In genomic region chrX:68018248-68019203, GRCh38 we compare ENCODE assay signal across 8 cellular contexts.
DNase-seq lines count a peak whose midpoint lies in the region; ATAC-seq and TF ChIP-seq lines count a peak whose summit lies in the region.

No MANE protein-coding gene starts in this region.

- H3K36me3 ChIP-seq in Panc1 (ENCODE audit: control insufficient read depth, insufficient read depth, low read length) (no peaks in the 10 kb centered on the region), esophagus muscularis mucosa (no peaks in the 10 kb centered on the region), spleen (no peaks in the 10 kb centered on the region)

- H3K9me3 ChIP-seq in Panc1 (ENCODE audit: control insufficient read depth, insufficient read depth, low read depth, low read length): no peaks in the 10 kb centered on the region
- no peaks in the 10 kb centered on the region for H3K9me3 ChIP-seq in esophagus muscularis mucosa
- peaks cover 0 to 3% (median 0%) of the 10 kb centered on the region in 8 donors for H3K9me3 ChIP-seq in spleen

- intact Hi-C loops in Panc1 (cut with micrococcal nuclease; ENCODE audit: unreplicated experiment): no loop called here
- intact Hi-C loops in esophagus muscularis mucosa (cut with DNase I): no loop called here
- intact Hi-C loops in spleen (cut with DNase I; ENCODE audit: low total_unique reads): no loop called here

- in situ Hi-C loops in Panc1 (cut with HindIII; ENCODE audit: low pct_unique_long_range_greater_than_20kb, low sequenced_read_pairs): no loop called here

- CTCF ChIA-PET in Panc1 (lab: Charles Lee): interaction anchor here (0.6 kb wide), 1 partner anchor 1065 kb away, joined by 4 read pairs; no protein-coding TSS in a partner anchor

- H3K4me1 ChIP-seq in Panc1 (ENCODE audit: control insufficient read depth, insufficient read depth, low read length) (no peaks in the 10 kb centered on the region), esophagus muscularis mucosa (no peaks in the 10 kb centered on the region), spleen (no peaks in the 10 kb centered on the region)

- 45% methylated on average over 5 of the region's 9 CpGs for WGBS in esophagus muscularis mucosa
- WGBS in spleen, 5 donors: 56 to 79% (median 69%) methylated on average over 7 to 9 of the region's 9 CpGs

- peak; percentile 54 for TF ChIP-seq CTCF in Panc1 (IDR thresholded peaks at IDR 0.05)
- TF ChIP-seq CTCF in esophagus muscularis mucosa (IDR thresholded peaks at IDR 0.05): no peak
- TF ChIP-seq CTCF in spleen (IDR thresholded peaks at IDR 0.05 in 8 of 11, conservative IDR thresholded peaks at IDR 0.05 in 3 of 11): peak in 1 of 11 experiments; percentile 12

- H3K27me3 ChIP-seq in Panc1 (ENCODE audit: control insufficient read depth, insufficient read depth, low read length) (no peaks in the 10 kb centered on the region), esophagus muscularis mucosa (no peaks in the 10 kb centered on the region), spleen (replicated peaks in 1 of 7) (no peaks in the 10 kb centered on the region)

- POLR2A ChIA-PET in Panc1 (lab: Charles Lee): no interaction called here

- peak; percentile 52 for ATAC-seq in GM21786 (IDR thresholded peaks at IDR 0.05; ENCODE audit: unreplicated experiment)
- 0 out of 2 replicates have a peak, but pooled peaks have one; percentile 45 for ATAC-seq in Panc1
- ATAC-seq in HG03469 (IDR thresholded peaks at IDR 0.05; ENCODE audit: unreplicated experiment): no peak

- H3K4me3 ChIP-seq in Panc1 (ENCODE audit: low read depth in 2 of 2, low read length in 2 of 2): no peak overlapping the region
- no peak overlapping the region for H3K4me3 ChIP-seq in esophagus muscularis mucosa
- H3K4me3 ChIP-seq in spleen: no peak overlapping the region

- DNase-seq in AG08395 (ENCODE audit: low spot score): peak; percentile 25
- DNase-seq in Panc1 (ENCODE audit: low read depth, low spot score): no peak
- peak; percentile 1 for DNase-seq in fibroblast of the conjunctiva (ENCODE audit: low read depth)
- DNase-seq in esophagus muscularis mucosa (ENCODE audit: extremely low spot score): no peak
- DNase-seq in spleen: no peak
- no peak for DNase-seq in AML-193 (lab: John Stamatoyannopoulos, UW)

- H3K27ac ChIP-seq in Panc1 (ENCODE audit: low read length): no peak overlapping the region
- no peak overlapping the region for H3K27ac ChIP-seq in esophagus muscularis mucosa (replicated peaks in 1 of 4)
- H3K27ac ChIP-seq in spleen: no peak overlapping the region

- no TSS peak for BruUV-seq in Panc1 (replicated peaks; lab: Mats Ljungman, UMichigan)

- no peak for TF ChIP-seq EP300 in esophagus muscularis mucosa (IDR thresholded peaks at IDR 0.05)

- no peak for TF ChIP-seq POLR2A in esophagus muscularis mucosa (IDR thresholded peaks at IDR 0.05; ENCODE audit: low read depth)
- no peak for TF ChIP-seq POLR2A in spleen (IDR thresholded peaks at IDR 0.05)

Comparison
In these comparisons a context has a peak if more than half of its experiments do, and no peak if none do; other contexts are left out.
1. DNase-seq: peak in AG08395 (single experiment) and fibroblast of the conjunctiva (single experiment); none in Panc1 (single experiment), esophagus muscularis mucosa (single experiment), spleen (single experiment) and AML-193 (0 of 2).